ENCODE assay signal across 5 cellular contexts in genomic region chrY:24611244-24611643, GRCh38. TPM values are rescaled to one million over a fixed set of nuclear protein-coding genes. Genes with fewer than 3 reads are reported as not detected.
"Had no signal": no experiment of that assay in that cellular context is flagged by ENCODE, and none has a peak within 500 bp of the region (broad histone marks: within the 10 kb centered on the region; RNA-seq: fewer than 3 reads in every experiment).

No MANE protein-coding gene starts in this region.

RNA-seq across cellular contexts. Expression of gene BPY2B, which starts 6.6 kb away (rescaled TPM):
- total RNA-seq: HepG2, HT-29, HT1080, IMR-90, K562 had no signal
